Comparison of ENCODE assay signal across 8 cellular contexts in the genomic region with DNA sequence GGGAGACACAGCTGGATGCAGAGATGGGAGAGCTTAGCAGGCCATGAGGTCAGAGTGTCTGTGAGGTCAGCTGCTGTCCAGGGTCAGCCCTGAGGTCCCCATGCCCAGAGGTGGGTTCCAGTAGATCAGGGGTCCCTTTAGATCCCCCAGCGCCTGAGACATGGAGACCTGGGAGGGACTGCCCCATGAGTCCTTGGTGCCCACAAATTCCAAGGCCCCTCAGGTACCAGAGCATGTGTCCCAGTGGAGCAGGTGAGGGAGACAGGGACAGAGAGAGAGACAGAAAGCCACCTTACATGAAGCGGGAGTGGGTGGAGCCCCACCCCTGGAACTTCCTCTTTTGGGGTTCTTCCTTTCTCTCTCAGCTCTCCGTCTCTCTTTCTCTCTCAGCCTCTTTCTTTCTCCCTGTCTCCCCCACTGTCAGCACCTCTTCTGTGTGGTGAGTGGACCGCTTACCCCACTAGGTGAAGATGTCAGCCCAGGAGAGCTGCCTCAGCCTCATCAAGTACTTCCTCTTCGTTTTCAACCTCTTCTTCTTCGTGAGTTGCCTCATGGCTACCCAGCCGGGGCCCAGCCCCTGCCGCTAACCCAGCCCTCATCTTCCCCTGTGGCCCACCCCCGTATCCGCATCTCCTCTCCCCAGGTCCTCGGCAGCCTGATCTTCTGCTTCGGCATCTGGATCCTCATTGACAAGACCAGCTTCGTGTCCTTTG. TPM values are rescaled to one million over a fixed set of nuclear protein-coding genes. Genes with fewer than 3 reads are reported as not detected.
A peak's percentile ranks its signal among the peaks of the same experiment; 100 is the strongest.
DNase-seq lines count a peak whose midpoint lies in the region; ATAC-seq and TF ChIP-seq lines count a peak whose summit lies in the region.

Gene CD37 (plus strand): TSS at position 336 of the 713 bp plus-strand sequence. CDS start 135 bp downstream, at position 471.

- peaks cover 25 to 45% (median 44%) of the 10 kb centered on the region in 3 donors for H3K4me1 Mint-ChIP-seq in IgD-negative memory B cell
- peaks cover 28% of the 10 kb centered on the region for H3K4me1 Mint-ChIP-seq in WTC11

- H3K9me3 Mint-ChIP-seq in IgD-negative memory B cell (peaks cover 0 to 1% (median 0%) of the 10 kb centered on the region in 3 donors), WTC11 (no peaks in the 10 kb centered on the region)

- no peak for TF ChIP-seq CTCF in WTC11 (IDR thresholded peaks at IDR 0.05)

- no peak within 1 kb of the TSS for H3K27ac ChIP-seq in caudate nucleus (ENCODE audit: low read depth, low read length)

- peaks cover 1% of the 10 kb centered on the region for H3K27me3 Mint-ChIP-seq in IgD-negative memory B cell
- H3K27me3 Mint-ChIP-seq in WTC11 (ENCODE audit: low read depth), result peaks cover 52% of the 10 kb centered on the region

- POLR2A ChIA-PET in WTC11 (lab: Charles Lee), result no interaction called here

- peaks cover 14% of the 10 kb centered on the region for H3K36me3 Mint-ChIP-seq in IgD-negative memory B cell
- H3K36me3 Mint-ChIP-seq in WTC11, result peaks cover 3% of the 10 kb centered on the region

- CTCF ChIA-PET in WTC11 (lab: Charles Lee), result interaction anchor here (1.0 to 1.3 kb wide), 2 partner anchors 34 to 110 kb away, joined by 3 read pairs; no protein-coding TSS in a partner anchor

- no peak for ATAC-seq in GM18909 (IDR thresholded peaks at IDR 0.05; ENCODE audit: poor library complexity, unreplicated experiment)
- ATAC-seq in WTC11, result no peak

- H3K4me3 Mint-ChIP-seq in IgD-negative memory B cell, result peak within 1 kb of the TSS; percentile 98 to 99 (median 98)
- H3K4me3 Mint-ChIP-seq in WTC11, result no peak within 1 kb of the TSS

- H3K27ac Mint-ChIP-seq in IgD-negative memory B cell (peak within 1 kb of the TSS; percentile 80 to 99 (median 99)), WTC11 (no peak within 1 kb of the TSS)

- DNase-seq in activated CD4-positive, alpha-beta T cell treated with anti-CD3 and anti-CD28 coated beads, Interleukin-2, amount 50 U/mL, for 24 hours (ENCODE audit: low read depth in 1 of 2, low spot score in 1 of 2), result peak; percentile 26 to 33
- DNase-seq in germinal center (ENCODE audit: low spot score), result peak; percentile 72
- peak; percentile 38 for DNase-seq in stimulated activated CD8-positive, alpha-beta memory T cell treated with anti-CD3 and anti-CD28 coated beads, Interleukin-12 subunit alpha, Interleukin-12 subunit beta, amount 100 ng/mL, for 4 hours (ENCODE audit: low read depth)
- no peak for DNase-seq in caudate nucleus (lab: John Stamatoyannopoulos, UW)
- no peak for DNase-seq in WTC11 (ENCODE audit: low spot score)
- no peak for DNase-seq in NCI-H1930 (lab: John Stamatoyannopoulos, UW)

TF ChIP-seq in WTC11, 78 proteins besides CTCF, POLR2A, EP300 and RAD21:
- no peak for TF ChIP-seq ZNF232 (CRISPR knock-in tag; IDR thresholded peaks at IDR 0.05)
- TF ChIP-seq SMAD4 (CRISPR knock-in tag; IDR thresholded peaks at IDR 0.05), result no peak
- no peak for TF ChIP-seq NR3C1 (CRISPR knock-in tag; conservative IDR thresholded peaks at IDR 0.05; ENCODE audit: low read depth)
- TF ChIP-seq ATF1 (CRISPR knock-in tag; IDR thresholded peaks at IDR 0.05), result no peak
- TF ChIP-seq ZNF671 (CRISPR knock-in tag; IDR thresholded peaks at IDR 0.05), result no peak
- TF ChIP-seq USF2 (CRISPR knock-in tag; IDR thresholded peaks at IDR 0.05), result no peak
- TF ChIP-seq GABPB1 (CRISPR knock-in tag; IDR thresholded peaks at IDR 0.05), result no peak
- no peak for TF ChIP-seq FOXP4 (CRISPR knock-in tag; IDR thresholded peaks at IDR 0.05)

RNA-seq across cellular contexts. Expression of gene CD37, which starts in this region (rescaled TPM):
- polyA plus RNA-seq in IgD-negative memory B cell, result 754 TPM
- 0.27 to 1.6 TPM (median 1.2 TPM) in 3 replicates for total RNA-seq in WTC11 (2021)

Comparison
In these comparisons a context has a peak if more than half of its experiments do, and no peak if none do; other contexts are left out.
1. DNase-seq: peak in activated CD4-positive, alpha-beta T cell treated with anti-CD3 and anti-CD28 coated beads, Interleukin-2, amount 50 U/mL, for 24 hours (2 of 2), germinal center (single experiment) and stimulated activated CD8-positive, alpha-beta memory T cell treated with anti-CD3 and anti-CD28 coated beads, Interleukin-12 subunit alpha, Interleukin-12 subunit beta, amount 100 ng/mL, for 4 hours (single experiment); none in caudate nucleus (0 of 61), WTC11 (single experiment) and NCI-H1930 (0 of 2).